In the genomic region with DNA sequence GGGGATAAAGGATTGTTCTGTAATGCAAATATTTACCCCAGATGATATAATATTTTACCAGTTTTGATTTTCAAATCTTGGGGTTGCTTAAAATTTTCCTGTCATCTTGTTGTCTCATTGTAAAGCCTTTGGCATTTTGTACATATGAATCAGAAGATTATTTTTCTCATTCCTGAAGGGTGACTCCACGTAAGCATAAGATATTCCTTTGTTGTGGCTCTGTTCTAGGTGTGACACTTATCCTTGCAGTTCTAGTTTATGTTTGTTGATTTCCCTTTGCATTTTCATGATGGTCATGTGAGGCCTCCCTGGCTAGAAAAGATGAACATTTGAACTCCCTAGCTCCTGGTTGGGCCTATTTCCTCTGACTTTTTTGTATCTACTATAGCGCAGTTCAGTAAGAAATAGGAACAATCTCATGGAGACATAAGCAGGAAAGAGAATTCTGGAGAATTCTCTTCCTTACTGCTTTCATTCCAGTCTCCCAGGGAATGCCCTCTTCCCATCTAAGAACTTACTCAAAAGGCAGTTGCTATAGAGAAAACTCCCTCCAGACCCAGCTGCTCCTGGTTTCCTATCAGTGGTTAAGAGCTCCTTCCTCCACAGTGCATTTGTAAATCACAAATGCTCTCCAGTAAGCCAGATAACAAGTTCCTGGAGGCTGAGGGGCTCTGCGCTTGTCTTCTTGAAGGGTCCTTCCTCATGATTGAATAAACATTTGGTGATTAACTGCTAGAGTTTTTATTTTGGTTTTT, we compare ENCODE assay signal across 1 cellular context.
TF ChIP-seq lines count a peak whose summit lies in the region.

No MANE protein-coding gene starts in this region.

TF ChIP-seq in WTC11, 78 proteins besides CTCF, POLR2A, EP300 and RAD21 (continued from another document):
- TF ChIP-seq, protein P1, sequence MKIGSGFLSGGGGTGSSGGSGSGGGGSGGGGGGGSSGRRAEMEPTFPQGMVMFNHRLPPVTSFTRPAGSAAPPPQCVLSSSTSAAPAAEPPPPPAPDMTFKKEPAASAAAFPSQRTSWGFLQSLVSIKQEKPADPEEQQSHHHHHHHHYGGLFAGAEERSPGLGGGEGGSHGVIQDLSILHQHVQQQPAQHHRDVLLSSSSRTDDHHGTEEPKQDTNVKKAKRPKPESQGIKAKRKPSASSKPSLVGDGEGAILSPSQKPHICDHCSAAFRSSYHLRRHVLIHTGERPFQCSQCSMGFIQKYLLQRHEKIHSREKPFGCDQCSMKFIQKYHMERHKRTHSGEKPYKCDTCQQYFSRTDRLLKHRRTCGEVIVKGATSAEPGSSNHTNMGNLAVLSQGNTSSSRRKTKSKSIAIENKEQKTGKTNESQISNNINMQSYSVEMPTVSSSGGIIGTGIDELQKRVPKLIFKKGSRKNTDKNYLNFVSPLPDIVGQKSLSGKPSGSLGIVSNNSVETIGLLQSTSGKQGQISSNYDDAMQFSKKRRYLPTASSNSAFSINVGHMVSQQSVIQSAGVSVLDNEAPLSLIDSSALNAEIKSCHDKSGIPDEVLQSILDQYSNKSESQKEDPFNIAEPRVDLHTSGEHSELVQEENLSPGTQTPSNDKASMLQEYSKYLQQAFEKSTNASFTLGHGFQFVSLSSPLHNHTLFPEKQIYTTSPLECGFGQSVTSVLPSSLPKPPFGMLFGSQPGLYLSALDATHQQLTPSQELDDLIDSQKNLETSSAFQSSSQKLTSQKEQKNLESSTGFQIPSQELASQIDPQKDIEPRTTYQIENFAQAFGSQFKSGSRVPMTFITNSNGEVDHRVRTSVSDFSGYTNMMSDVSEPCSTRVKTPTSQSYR (CRISPR knock-in tag; IDR thresholded peaks at IDR 0.05): no peak
- TF ChIP-seq NR3C1 (CRISPR knock-in tag; conservative IDR thresholded peaks at IDR 0.05; ENCODE audit: low read depth) (no peak), MYBL2 (CRISPR knock-in tag; IDR thresholded peaks at IDR 0.05) (no peak), ZNF317 (CRISPR knock-in tag; IDR thresholded peaks at IDR 0.05; ENCODE audit: borderline replicate concordance, low read depth) (no peak), GTF2I (CRISPR knock-in tag; conservative IDR thresholded peaks at IDR 0.05) (no peak)
- TF ChIP-seq, protein P2, sequence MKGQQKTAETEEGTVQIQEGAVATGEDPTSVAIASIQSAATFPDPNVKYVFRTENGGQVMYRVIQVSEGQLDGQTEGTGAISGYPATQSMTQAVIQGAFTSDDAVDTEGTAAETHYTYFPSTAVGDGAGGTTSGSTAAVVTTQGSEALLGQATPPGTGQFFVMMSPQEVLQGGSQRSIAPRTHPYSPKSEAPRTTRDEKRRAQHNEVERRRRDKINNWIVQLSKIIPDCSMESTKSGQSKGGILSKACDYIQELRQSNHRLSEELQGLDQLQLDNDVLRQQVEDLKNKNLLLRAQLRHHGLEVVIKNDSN (CRISPR knock-in tag; IDR thresholded peaks at IDR 0.05): no peak
